ENCODE assay signal across 25 cellular contexts in the genomic region with DNA sequence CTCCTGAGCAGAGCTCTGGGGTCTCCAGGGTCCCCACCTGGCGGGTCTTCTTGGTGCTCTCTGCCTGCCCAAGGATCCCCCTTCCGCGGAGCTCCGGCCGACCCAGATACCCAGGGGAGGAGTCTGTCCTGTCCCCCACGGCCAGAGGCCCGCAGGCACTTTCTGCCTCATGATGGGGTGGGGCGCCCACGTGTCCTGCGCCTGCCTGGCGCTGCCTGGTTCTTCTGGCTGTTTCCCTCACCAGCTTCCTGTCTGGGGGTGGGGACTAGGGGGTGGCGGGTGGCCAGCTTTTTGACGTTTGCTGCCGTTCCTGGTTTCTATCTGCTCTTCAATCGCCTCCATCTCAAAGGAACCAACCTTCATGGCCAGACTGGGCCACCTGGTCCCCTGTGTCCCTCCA.
"Had no signal": no experiment of that assay in that cellular context is flagged by ENCODE, and none has a peak within 500 bp of the region (broad histone marks: within the 10 kb centered on the region; RNA-seq: fewer than 3 reads in every experiment).

No MANE protein-coding gene starts in this region.

- H3K4me1 Mint-ChIP-seq: naive B cell; natural killer cell; stimulated activated memory B cell treated with anti-CD40 and anti-IgM and Interleukin-4, amounts not matched to agents 10 μg/mL and 1 μg/mL and 100 μg/mL, for 72 hours; stimulated activated naive CD8-positive, alpha-beta T cell treated with anti-CD3 and anti-CD28 coated beads, Interleukin-15, amount 100 ng/mL, for 72 hours had no signal

- H3K27ac ChIP-seq: left ventricle myocardium inferior, neural progenitor cell, ovary, right atrium auricular region, right lobe of liver, tibial nerve, vagina had no signal

- H3K36me3 ChIP-seq: left ventricle myocardium inferior, neural progenitor cell, ovary, right atrium auricular region, right lobe of liver, tibial nerve, vagina had no signal

- H3K9me3 ChIP-seq: left ventricle myocardium inferior, ovary, right atrium auricular region, right lobe of liver, tibial nerve, vagina had no signal

- DNase-seq: islet precursor cell; left ventricle myocardium inferior; mesendoderm; naive B cell; natural killer cell; nephron progenitor cell; ovary; right lobe of liver; stimulated activated CD4-positive, alpha-beta T cell treated with anti-CD3 and anti-CD28 coated beads, Interleukin-1b, Interleukin-23, amount 100 ng/mL, for 48 hours; stimulated activated CD4-positive, alpha-beta T cell treated with anti-CD3 and anti-CD28 coated beads, Interleukin-2, amount 100 ng/mL, for 48 hours; stimulated activated CD4-positive, alpha-beta T cell treated with anti-CD3 and anti-CD28 coated beads, Interleukin-4, amount 100 ng/mL, for 4 hours; stimulated activated CD8-positive, alpha-beta memory T cell treated with anti-CD3 and anti-CD28 coated beads, Interleukin-4, amount 100 ng/mL, for 48 hours; stimulated activated naive CD4-positive, alpha-beta T cell treated with Interleukin-2 at 50 U/mL for 16 hours; stimulated activated naive CD8-positive, alpha-beta T cell treated with anti-CD3 and anti-CD28 coated beads, Interleukin-15, amount 100 ng/mL, for 72 hours; substantia nigra had no signal

- H3K9ac ChIP-seq: neural progenitor cell had no signal

- H2AFZ ChIP-seq: neural progenitor cell had no signal

- H3K4me1 ChIP-seq: right lobe of liver had no signal

- ATAC-seq: natural killer cell; right lobe of liver; stimulated activated memory B cell treated with anti-CD40 and anti-IgM and Interleukin-4, amounts not matched to agents 10 μg/mL and 1 μg/mL and 100 μg/mL, for 72 hours; stimulated activated naive CD8-positive, alpha-beta T cell treated with anti-CD3 and anti-CD28 coated beads, Interleukin-15, amount 100 ng/mL, for 72 hours had no signal

- H3K9me3 Mint-ChIP-seq: mesothelial cell of epicardium; naive B cell; natural killer cell; nephron progenitor cell; neural progenitor cell; stimulated activated memory B cell treated with anti-CD40 and anti-IgM and Interleukin-4, amounts not matched to agents 10 μg/mL and 1 μg/mL and 100 μg/mL, for 72 hours; stimulated activated naive CD8-positive, alpha-beta T cell treated with anti-CD3 and anti-CD28 coated beads, Interleukin-15, amount 100 ng/mL, for 72 hours; type B pancreatic cell had no signal

- H3K4me3 ChIP-seq: left ventricle myocardium inferior, lung, neural progenitor cell, ovary, right atrium auricular region, right lobe of liver, smooth muscle cell, tibial nerve, vagina had no signal

- H3K4me3 Mint-ChIP-seq: mesothelial cell of epicardium; naive B cell; natural killer cell; nephron progenitor cell; neural progenitor cell; stimulated activated memory B cell treated with anti-CD40 and anti-IgM and Interleukin-4, amounts not matched to agents 10 μg/mL and 1 μg/mL and 100 μg/mL, for 72 hours; stimulated activated naive CD8-positive, alpha-beta T cell treated with anti-CD3 and anti-CD28 coated beads, Interleukin-15, amount 100 ng/mL, for 72 hours; type B pancreatic cell had no signal

- H3K27ac Mint-ChIP-seq: mesothelial cell of epicardium; natural killer cell; nephron progenitor cell; neural progenitor cell; progenitor cell of endocrine pancreas; stimulated activated memory B cell treated with anti-CD40 and anti-IgM and Interleukin-4, amounts not matched to agents 10 μg/mL and 1 μg/mL and 100 μg/mL, for 72 hours; type B pancreatic cell had no signal

- H3K36me3 Mint-ChIP-seq: mesothelial cell of epicardium; naive B cell; natural killer cell; neural progenitor cell; stimulated activated memory B cell treated with anti-CD40 and anti-IgM and Interleukin-4, amounts not matched to agents 10 μg/mL and 1 μg/mL and 100 μg/mL, for 72 hours; type B pancreatic cell had no signal

- H3K4me2 ChIP-seq: neural progenitor cell, smooth muscle cell had no signal

- H3K27me3 ChIP-seq: neural progenitor cell, ovary, right atrium auricular region, right lobe of liver, tibial nerve, vagina had no signal
